Comparison of ENCODE assay signal across 14 cellular contexts in genomic region chr1:91891969-91892368, GRCh38. TPM values are rescaled to one million over a fixed set of nuclear protein-coding genes. Genes with fewer than 3 reads are reported as not detected.
DNase-seq lines count a peak whose midpoint lies in the region; ATAC-seq and TF ChIP-seq lines count a peak whose summit lies in the region.
"Had no signal": no experiment of that assay in that cellular context is flagged by ENCODE, and none has a peak within 500 bp of the region (broad histone marks: within the 10 kb centered on the region; RNA-seq: fewer than 3 reads in every experiment).

No MANE protein-coding gene starts in this region.

- no peaks in the 10 kb centered on the region for H3K36me3 Mint-ChIP-seq in Calu3 (ENCODE audit: insufficient read depth, unreplicated experiment)
- H3K36me3 Mint-ChIP-seq: naive B cell had no signal

- no peak overlapping the region for H3K9ac ChIP-seq in PC-3 (ENCODE audit: low read length)

- H2AFZ ChIP-seq in osteoblast (ENCODE audit: low read length) (no peak overlapping the region), PC-3 (ENCODE audit: low read length) (no peak overlapping the region)

- no TSS peak for BruUV-seq in PC-3 (replicated peaks; lab: Mats Ljungman, UMichigan)
- no TSS peak for BruUV-seq in Calu3 (replicated peaks; lab: Mats Ljungman, UMichigan)

- POLR2A ChIA-PET in RWPE1 (lab: Yijun Ruan, JAX; ENCODE audit: low non-redundant PET), result no interaction called here
- POLR2A ChIA-PET in PC-3 (lab: Charles Lee; ENCODE audit: unreplicated experiment), result no interaction called here

- H3K9me2 ChIP-seq in PC-3 (replicated peaks; ENCODE audit: low read length), result no peaks in the 10 kb centered on the region

- no peak overlapping the region for H3K4me3 Mint-ChIP-seq in Calu3 (ENCODE audit: low read depth, unreplicated experiment)
- H3K4me3 Mint-ChIP-seq: naive B cell had no signal

- H3K27ac Mint-ChIP-seq in Calu3 (ENCODE audit: unreplicated experiment), result no peak overlapping the region
- H3K27ac Mint-ChIP-seq: naive B cell had no signal

- peak overlapping the region; percentile 62 for H3K27ac ChIP-seq in RWPE1
- H3K27ac ChIP-seq in esophagus squamous epithelium, result peak overlapping the region in 3 of 4 donors; percentile 28 to 78 (median 54)
- H3K27ac ChIP-seq in osteoblast (ENCODE audit: low read depth, low read length), result peak overlapping the region; percentile 24
- no peak overlapping the region for H3K27ac ChIP-seq in PC-3 (ENCODE audit: low read length)

- H4K20me1 ChIP-seq in osteoblast (ENCODE audit: insufficient read depth, low read length) (no peaks in the 10 kb centered on the region), PC-3 (ENCODE audit: low read length) (no peaks in the 10 kb centered on the region)

- 57 to 63% methylated on average over 1 of the region's 1 CpG for WGBS in esophagus squamous epithelium, 2 donors

- H3K4me3 ChIP-seq in esophagus squamous epithelium (no peak overlapping the region), osteoblast (ENCODE audit: insufficient read depth, low read length) (peak overlapping the region; percentile 2), PC-3 (ENCODE audit: low read length) (no peak overlapping the region)

- CTCF ChIA-PET in RWPE1 (lab: Yijun Ruan, JAX) (interaction anchor here (0.6 to 0.7 kb wide), 3 partner anchors 8 to 665 kb away, joined by 3 to 6 read pairs (median 3); no protein-coding TSS in a partner anchor), PC-3 (lab: Charles Lee) (no interaction called here), Calu3 (lab: Charles Lee) (interaction anchor here (1.2 kb wide), 1 partner anchor 13 kb away, joined by 4 read pairs; no protein-coding TSS in a partner anchor)

- intact Hi-C loops in esophagus squamous epithelium (cut with DNase I) (no loop called here), PC-3 (cut with micrococcal nuclease) (no loop called here), Calu3 (cut with micrococcal nuclease; ENCODE audit: unreplicated experiment) (no loop called here)

- peaks cover 4 to 35% (median 21%) of the 10 kb centered on the region in 3 donors for H3K4me1 ChIP-seq in esophagus squamous epithelium
- H3K4me1 ChIP-seq in osteoblast (ENCODE audit: insufficient read depth, low read length), result peaks cover 16% of the 10 kb centered on the region
- H3K4me1 ChIP-seq in PC-3 (ENCODE audit: insufficient read depth, low read length), result peaks cover 7% of the 10 kb centered on the region

- TF ChIP-seq CTCF in RWPE1 (conservative IDR thresholded peaks at IDR 0.05; ENCODE audit: low read depth), result no peak
- TF ChIP-seq CTCF in esophagus squamous epithelium (IDR thresholded peaks at IDR 0.05), result no peak
- TF ChIP-seq CTCF in osteoblast (IDR thresholded peaks at IDR 0.05; ENCODE audit: extremely low read depth, low read depth, low read length), result no peak
- TF ChIP-seq CTCF in PC-3 (conservative IDR thresholded peaks at IDR 0.05; ENCODE audit: low read depth, low read length), result no peak
- no peak for TF ChIP-seq CTCF in Calu3 (IDR thresholded peaks at IDR 0.05; ENCODE audit: unreplicated experiment)

- TF ChIP-seq POLR2A in esophagus squamous epithelium (IDR thresholded peaks at IDR 0.05), result no peak

- H3K27me3 ChIP-seq in esophagus squamous epithelium (no peaks in the 10 kb centered on the region), osteoblast (ENCODE audit: insufficient read depth, low read length) (no peaks in the 10 kb centered on the region), PC-3 (ENCODE audit: low read length) (no peaks in the 10 kb centered on the region)

- H3K9me3 ChIP-seq in esophagus squamous epithelium (no peaks in the 10 kb centered on the region), osteoblast (ENCODE audit: low read depth, low read length) (no peaks in the 10 kb centered on the region), PC-3 (ENCODE audit: low read length) (no peaks in the 10 kb centered on the region)

- H3K9me3 Mint-ChIP-seq in Calu3 (ENCODE audit: low read depth, unreplicated experiment), result no peaks in the 10 kb centered on the region

- peak; percentile 86 for DNase-seq in ELR (ENCODE audit: low read depth)
- DNase-seq in RWPE1 (ENCODE audit: low spot score), result no peak
- DNase-seq in esophagus squamous epithelium (lab: John Stamatoyannopoulos, UW), result no peak
- DNase-seq in osteoblast (ENCODE audit: insufficient read length, low spot score, missing footprints), result no peak
- no peak for DNase-seq in PC-3
- DNase-seq in Calu3, result no peak
- DNase-seq: activated CD4-positive, alpha-beta T cell treated with anti-CD3 and anti-CD28 coated beads for 1 hour; activated naive CD4-positive, alpha-beta T cell; naive B cell; NCI-H2107; substantia nigra had no signal

- H3K36me3 ChIP-seq in esophagus squamous epithelium, result no peaks in the 10 kb centered on the region
- H3K36me3 ChIP-seq in osteoblast (ENCODE audit: insufficient read depth, low read length), result no peaks in the 10 kb centered on the region
- no peaks in the 10 kb centered on the region for H3K36me3 ChIP-seq in PC-3 (ENCODE audit: low read depth, low read length)

- H3K4me1 Mint-ChIP-seq in Calu3 (ENCODE audit: low read depth, unreplicated experiment), result peaks cover 12% of the 10 kb centered on the region
- H3K4me1 Mint-ChIP-seq: naive B cell had no signal

- no peaks in the 10 kb centered on the region for H3K27me3 Mint-ChIP-seq in Calu3 (ENCODE audit: unreplicated experiment)

- ATAC-seq in GM19324 (IDR thresholded peaks at IDR 0.05; ENCODE audit: low FRiP score, unreplicated experiment) (no peak), PC-3 (no peak), esophagus mucosa (no peak)

- no peaks in the 10 kb centered on the region for H3K79me2 ChIP-seq in osteoblast (ENCODE audit: insufficient read depth, low read length)
- no peaks in the 10 kb centered on the region for H3K79me2 ChIP-seq in PC-3 (ENCODE audit: low read length)

- no peaks in the 10 kb centered on the region for H3F3A ChIP-seq in PC-3 (ENCODE audit: low read length, unreplicated experiment)

- H3K4me2 ChIP-seq in osteoblast (ENCODE audit: insufficient read depth, low read length) (peak overlapping the region; percentile 46), PC-3 (ENCODE audit: low read length) (no peak overlapping the region)

RNA-seq across cellular contexts. Expression of gene TGFBR3, which starts 6.0 kb away (rescaled TPM):
- total RNA-seq in esophagus squamous epithelium (100 to 1,000 TPM in 1 of 4 donors, 10 to 100 TPM in 3; 11.3 to 119 (median 30.7) TPM), osteoblast (32.2 and 41.5 TPM in 2 replicates), PC-3 (2014; rRNA removed) (2.8 and 3.0 TPM in 2 replicates), Calu3 (2022) (7.7 and 10.8 TPM in 2 replicates), esophagus mucosa (10.4 TPM)

RNA-seq across cellular contexts. Expression of gene BRDT, which starts 57.2 kb away (rescaled TPM):
- total RNA-seq in esophagus squamous epithelium, result not detected
- not detected in 2 replicates for total RNA-seq in osteoblast
- not detected in 2 replicates for total RNA-seq in PC-3 (2014; rRNA removed)
- total RNA-seq in Calu3 (2022), result not detected in 2 replicates
- total RNA-seq in esophagus mucosa, result not detected
- total RNA-seq: dermis microvascular lymphatic vessel endothelial cell had no signal
